10 cellular contexts compared by ENCODE assay signal in the genomic region with DNA sequence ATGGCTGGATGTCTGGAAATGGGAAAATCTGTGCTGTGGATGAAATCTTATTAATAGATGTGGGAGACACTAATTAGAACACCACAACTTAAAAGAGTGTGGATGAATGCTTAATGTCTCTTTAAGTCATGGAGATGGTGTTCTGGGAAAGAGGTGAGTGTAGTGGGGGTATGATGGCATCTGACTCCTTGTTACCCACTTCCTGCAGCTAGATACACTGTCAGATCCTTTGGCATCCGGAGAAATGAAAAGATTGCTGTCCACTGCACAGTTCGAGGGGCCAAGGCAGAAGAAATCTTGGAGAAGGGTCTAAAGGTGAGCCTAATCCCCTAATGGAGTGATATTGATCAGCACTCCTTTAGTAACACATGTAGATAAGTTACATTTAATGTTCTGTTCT. TPM values are rescaled to one million over a fixed set of nuclear protein-coding genes. Genes with fewer than 3 reads are reported as not detected.
DNase-seq lines count a peak whose midpoint lies in the region; ATAC-seq and TF ChIP-seq lines count a peak whose summit lies in the region.
"Had no signal": no experiment of that assay in that cellular context is flagged by ENCODE, and none has a peak within 500 bp of the region (broad histone marks: within the 10 kb centered on the region; RNA-seq: fewer than 3 reads in every experiment).

No MANE protein-coding gene starts in this region.

- H3K27ac Mint-ChIP-seq in GM23338 (peak overlapping the region; percentile 99), endothelial cell (ENCODE audit: unreplicated experiment) (peak overlapping the region; percentile 50), progenitor cell of endocrine pancreas (peak overlapping the region; percentile 99)

- H3K4me3 Mint-ChIP-seq in GM23338 (peak overlapping the region; percentile 93), endothelial cell (ENCODE audit: unreplicated experiment) (peak overlapping the region; percentile 94), progenitor cell of endocrine pancreas (ENCODE audit: low read depth) (peak overlapping the region; percentile 97)

- H3K9me3 Mint-ChIP-seq in GM23338 (no peaks in the 10 kb centered on the region; the same call in 2 of the 3 replicates), endothelial cell (ENCODE audit: unreplicated experiment) (no peaks in the 10 kb centered on the region), progenitor cell of endocrine pancreas (ENCODE audit: low read depth) (no peaks in the 10 kb centered on the region)

- H3K4me2 ChIP-seq in GM23338, result peak overlapping the region; percentile 100

- H3K27me3 Mint-ChIP-seq in GM23338 (ENCODE audit: insufficient read depth, low read depth, poor library complexity), result peaks cover 9% of the 10 kb centered on the region
- peaks cover 1% of the 10 kb centered on the region for H3K27me3 Mint-ChIP-seq in endothelial cell (ENCODE audit: unreplicated experiment)
- no peaks in the 10 kb centered on the region for H3K27me3 Mint-ChIP-seq in progenitor cell of endocrine pancreas

- H3K27me3 ChIP-seq in GM23338 (ENCODE audit: insufficient read depth), result no peaks in the 10 kb centered on the region
- H3K27me3 ChIP-seq in Panc1 (ENCODE audit: control insufficient read depth, insufficient read depth, low read length), result no peaks in the 10 kb centered on the region

- H3K9me2 ChIP-seq in GM23338 (ENCODE audit: insufficient read depth), result no peaks in the 10 kb centered on the region

- H3K4me1 ChIP-seq in GM23338 (ENCODE audit: insufficient read depth) (peaks cover 22% of the 10 kb centered on the region), Panc1 (ENCODE audit: control insufficient read depth, insufficient read depth, low read length) (peaks cover 26% of the 10 kb centered on the region)

- POLR2A ChIA-PET in Panc1 (lab: Charles Lee), result interaction anchor here (0.6 kb wide), 1 partner anchor 262 kb away, joined by 3 read pairs; no protein-coding TSS in a partner anchor

- H3K27ac ChIP-seq in GM23338 (ENCODE audit: low read depth), result peak overlapping the region; percentile 92
- peak overlapping the region; percentile 100 for H3K27ac ChIP-seq in Panc1 (ENCODE audit: low read length)

- H3K4me3 ChIP-seq in GM23338 (peak overlapping the region; percentile 100), Panc1 (ENCODE audit: low read depth in 2 of 2, low read length in 2 of 2) (peak overlapping the region; percentile 100)

- TF ChIP-seq CTCF in GM23338 (conservative IDR thresholded peaks at IDR 0.05; ENCODE audit: low read depth in 2 of 2) (no peak), Panc1 (IDR thresholded peaks at IDR 0.05) (no peak), endothelial cell (IDR thresholded peaks at IDR 0.05; ENCODE audit: unreplicated experiment) (no peak), progenitor cell of endocrine pancreas (IDR thresholded peaks at IDR 0.05; ENCODE audit: unreplicated experiment) (no peak)

- CTCF ChIA-PET in Panc1 (lab: Charles Lee), result no interaction called here

- peaks cover 43% of the 10 kb centered on the region for H3K4me1 Mint-ChIP-seq in GM23338
- H3K4me1 Mint-ChIP-seq in endothelial cell (ENCODE audit: unreplicated experiment), result peaks cover 40% of the 10 kb centered on the region
- peaks cover 36% of the 10 kb centered on the region for H3K4me1 Mint-ChIP-seq in progenitor cell of endocrine pancreas (ENCODE audit: low read depth)

- peaks cover 64% of the 10 kb centered on the region for H3K36me3 ChIP-seq in GM23338 (ENCODE audit: insufficient read depth)
- peaks cover 57% of the 10 kb centered on the region for H3K36me3 ChIP-seq in Panc1 (ENCODE audit: control insufficient read depth, insufficient read depth, low read length)

- H3K79me2 ChIP-seq in GM23338 (replicated peaks; ENCODE audit: insufficient read depth), result peaks cover 70% of the 10 kb centered on the region

- intact Hi-C loops in Panc1 (cut with micrococcal nuclease; ENCODE audit: unreplicated experiment), result no loop called here

- peaks cover 52% of the 10 kb centered on the region for H3F3A ChIP-seq in GM23338 (replicated peaks; ENCODE audit: low read depth)

- H3K9me3 ChIP-seq in Panc1 (ENCODE audit: control insufficient read depth, insufficient read depth, low read depth, low read length), result no peaks in the 10 kb centered on the region

- BruUV-seq in Panc1 (replicated peaks; lab: Mats Ljungman, UMichigan), result no TSS peak

- H3K36me3 Mint-ChIP-seq in GM23338 (ENCODE audit: low read depth) (peaks cover 66% of the 10 kb centered on the region), endothelial cell (ENCODE audit: low read depth, unreplicated experiment) (peaks cover 45% of the 10 kb centered on the region), progenitor cell of endocrine pancreas (ENCODE audit: insufficient read depth) (peaks cover 40% of the 10 kb centered on the region)

- ATAC-seq in GM23338, result no peak
- no peak for ATAC-seq in Panc1

- in situ Hi-C loops in Panc1 (cut with HindIII; ENCODE audit: low pct_unique_long_range_greater_than_20kb, low sequenced_read_pairs), result no loop called here

- peaks cover 57% of the 10 kb centered on the region for H4K20me1 ChIP-seq in GM23338 (replicated peaks; ENCODE audit: insufficient read depth)

- no peak for DNase-seq in GM23338 (ENCODE audit: low spot score)
- DNase-seq in Panc1 (ENCODE audit: low read depth, low spot score), result no peak
- no peak for DNase-seq in endothelial cell (ENCODE audit: low spot score)
- no peak for DNase-seq in progenitor cell of endocrine pancreas (ENCODE audit: low spot score, unreplicated experiment)
- DNase-seq in Ammon's horn (ENCODE audit: low spot score), result no peak
- no peak for DNase-seq in NCI-H1436 treated with DMSO at 0.1 percent for 48 hours (lab: John Stamatoyannopoulos, UW)
- no peak for DNase-seq in NCI-H446 (lab: John Stamatoyannopoulos, UW)
- DNase-seq: aorta, islet precursor cell, SW 1271 had no signal

- no peak overlapping the region for H2AFZ ChIP-seq in GM23338

TF ChIP-seq in GM23338, 12 proteins besides CTCF, POLR2A, EP300 and RAD21:
- TF ChIP-seq NANOG (IDR thresholded peaks at IDR 0.05; ENCODE audit: borderline replicate concordance), result no peak
- no peak for TF ChIP-seq ETS1 (IDR thresholded peaks at IDR 0.05)
- no peak for TF ChIP-seq STAT1 (IDR thresholded peaks at IDR 0.05; ENCODE audit: unreplicated experiment)
- TF ChIP-seq EZH2phosphoT487 (IDR thresholded peaks at IDR 0.05; ENCODE audit: unreplicated experiment), result no peak
- TF ChIP-seq REST (IDR thresholded peaks at IDR 0.05; ENCODE audit: unreplicated experiment), result no peak
- TF ChIP-seq ZNF331 (CRISPR knock-in tag; IDR thresholded peaks at IDR 0.05; ENCODE audit: low read depth), result no peak
- no peak for TF ChIP-seq JUNB (IDR thresholded peaks at IDR 0.05; ENCODE audit: unreplicated experiment)
- no peak for TF ChIP-seq POLR2AphosphoS5 (IDR thresholded peaks at IDR 0.05; ENCODE audit: low read depth)
- no peak for TF ChIP-seq CREB1 (CRISPR knock-in tag; IDR thresholded peaks at IDR 0.05; ENCODE audit: low read depth)
- no peak for TF ChIP-seq EZH2 (IDR thresholded peaks at IDR 0.05; ENCODE audit: low read depth, unreplicated experiment)
- no peak for TF ChIP-seq ZNF114 (CRISPR knock-in tag; IDR thresholded peaks at IDR 0.05)
TF ChIP-seq in GM23338: peak in this region for 0.

RNA-seq across cellular contexts. Expression of gene RPL11, which starts 2.0 kb away (rescaled TPM):
- total RNA-seq in GM23338 (2014; rRNA removed; shearing (Covaris generic)), result 859 and 1,126 TPM in 2 replicates
- 1,427 and 1,484 TPM in 2 replicates for polyA plus RNA-seq in GM23338 (2016; fragmentation: Nextera tagmentation; extraction: Ambion mirVana)
- 865 TPM for total RNA-seq in Panc1 (2021; ENCODE audit: unreplicated experiment)
- 1,505 TPM for polyA plus RNA-seq in Panc1 (2012; ENCODE audit: insufficient read length)
- total RNA-seq in endothelial cell (ENCODE audit: unreplicated experiment), result 1,285 TPM
- 1,136 and 1,157 TPM in 2 replicates for total RNA-seq in progenitor cell of endocrine pancreas

RNA-seq across cellular contexts. Expression of gene ELOA, which starts 49.7 kb away (rescaled TPM):
- total RNA-seq in GM23338 (2014; rRNA removed; shearing (Covaris generic)), result 38.1 and 49.1 TPM in 2 replicates
- 55.7 and 57.7 TPM in 2 replicates for polyA plus RNA-seq in GM23338 (2016; fragmentation: Nextera tagmentation; extraction: Ambion mirVana)
- 58.5 TPM for total RNA-seq in Panc1 (2021; ENCODE audit: unreplicated experiment)
- polyA plus RNA-seq in Panc1 (2012; ENCODE audit: insufficient read length), result 25.6 TPM
- 54.4 TPM for total RNA-seq in endothelial cell (ENCODE audit: unreplicated experiment)
- total RNA-seq in progenitor cell of endocrine pancreas, result 37.5 and 40.8 TPM in 2 replicates
